Comparison of ENCODE assay signal across 1 cellular context in the genomic region with DNA sequence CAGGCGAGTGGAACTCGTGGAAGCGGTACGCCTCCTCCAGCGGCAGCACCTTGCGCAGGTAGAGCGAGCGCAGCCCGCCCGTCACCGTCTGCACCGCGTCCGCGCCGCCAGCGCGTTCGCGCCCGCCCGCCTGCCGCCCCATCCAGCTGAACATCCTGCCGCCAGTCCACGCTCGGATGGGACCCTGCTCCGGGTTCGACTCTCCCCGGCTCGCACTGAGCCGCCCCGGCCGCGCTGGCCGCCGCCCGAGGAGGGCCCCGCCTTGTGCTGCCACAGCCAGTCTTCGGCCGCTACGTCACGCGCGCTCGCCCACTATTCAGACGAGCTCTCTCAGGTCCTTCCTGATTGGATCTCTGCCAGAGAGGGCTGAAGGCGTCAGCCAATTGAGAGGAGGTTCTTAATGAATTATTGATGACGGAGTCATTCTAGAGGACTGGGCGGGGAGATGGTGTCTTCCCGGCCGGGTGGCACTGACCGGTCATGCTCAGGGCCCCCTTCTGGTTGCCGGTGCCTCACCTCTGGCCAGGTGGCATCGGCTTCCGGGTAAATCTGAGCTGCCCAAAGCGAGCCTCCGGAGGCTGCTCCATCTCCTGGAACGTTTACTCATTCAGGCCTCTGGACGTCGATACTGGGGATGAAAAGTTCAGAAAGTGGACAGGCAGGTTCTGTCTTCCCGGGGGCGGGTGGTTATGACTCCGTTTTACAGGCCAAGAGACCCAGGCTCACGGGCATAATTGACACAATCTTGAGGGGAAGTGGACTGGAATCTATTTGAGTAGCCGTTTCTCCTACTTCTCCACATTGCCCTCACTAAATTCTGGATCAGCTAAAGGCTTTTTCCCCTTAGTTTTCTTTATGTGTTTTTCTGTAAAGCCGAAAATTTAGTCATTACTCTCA.
TF ChIP-seq lines count a peak whose summit lies in the region.

EHD4 (minus strand) TSS at position 217 of the 897 bp plus-strand sequence; CDS start at position 154, 63 bp downstream.

TF ChIP-seq in K562, 482 proteins besides CTCF, POLR2A, EP300 and RAD21 (continued from another document and continues in another):
- TF ChIP-seq, protein P1, sequence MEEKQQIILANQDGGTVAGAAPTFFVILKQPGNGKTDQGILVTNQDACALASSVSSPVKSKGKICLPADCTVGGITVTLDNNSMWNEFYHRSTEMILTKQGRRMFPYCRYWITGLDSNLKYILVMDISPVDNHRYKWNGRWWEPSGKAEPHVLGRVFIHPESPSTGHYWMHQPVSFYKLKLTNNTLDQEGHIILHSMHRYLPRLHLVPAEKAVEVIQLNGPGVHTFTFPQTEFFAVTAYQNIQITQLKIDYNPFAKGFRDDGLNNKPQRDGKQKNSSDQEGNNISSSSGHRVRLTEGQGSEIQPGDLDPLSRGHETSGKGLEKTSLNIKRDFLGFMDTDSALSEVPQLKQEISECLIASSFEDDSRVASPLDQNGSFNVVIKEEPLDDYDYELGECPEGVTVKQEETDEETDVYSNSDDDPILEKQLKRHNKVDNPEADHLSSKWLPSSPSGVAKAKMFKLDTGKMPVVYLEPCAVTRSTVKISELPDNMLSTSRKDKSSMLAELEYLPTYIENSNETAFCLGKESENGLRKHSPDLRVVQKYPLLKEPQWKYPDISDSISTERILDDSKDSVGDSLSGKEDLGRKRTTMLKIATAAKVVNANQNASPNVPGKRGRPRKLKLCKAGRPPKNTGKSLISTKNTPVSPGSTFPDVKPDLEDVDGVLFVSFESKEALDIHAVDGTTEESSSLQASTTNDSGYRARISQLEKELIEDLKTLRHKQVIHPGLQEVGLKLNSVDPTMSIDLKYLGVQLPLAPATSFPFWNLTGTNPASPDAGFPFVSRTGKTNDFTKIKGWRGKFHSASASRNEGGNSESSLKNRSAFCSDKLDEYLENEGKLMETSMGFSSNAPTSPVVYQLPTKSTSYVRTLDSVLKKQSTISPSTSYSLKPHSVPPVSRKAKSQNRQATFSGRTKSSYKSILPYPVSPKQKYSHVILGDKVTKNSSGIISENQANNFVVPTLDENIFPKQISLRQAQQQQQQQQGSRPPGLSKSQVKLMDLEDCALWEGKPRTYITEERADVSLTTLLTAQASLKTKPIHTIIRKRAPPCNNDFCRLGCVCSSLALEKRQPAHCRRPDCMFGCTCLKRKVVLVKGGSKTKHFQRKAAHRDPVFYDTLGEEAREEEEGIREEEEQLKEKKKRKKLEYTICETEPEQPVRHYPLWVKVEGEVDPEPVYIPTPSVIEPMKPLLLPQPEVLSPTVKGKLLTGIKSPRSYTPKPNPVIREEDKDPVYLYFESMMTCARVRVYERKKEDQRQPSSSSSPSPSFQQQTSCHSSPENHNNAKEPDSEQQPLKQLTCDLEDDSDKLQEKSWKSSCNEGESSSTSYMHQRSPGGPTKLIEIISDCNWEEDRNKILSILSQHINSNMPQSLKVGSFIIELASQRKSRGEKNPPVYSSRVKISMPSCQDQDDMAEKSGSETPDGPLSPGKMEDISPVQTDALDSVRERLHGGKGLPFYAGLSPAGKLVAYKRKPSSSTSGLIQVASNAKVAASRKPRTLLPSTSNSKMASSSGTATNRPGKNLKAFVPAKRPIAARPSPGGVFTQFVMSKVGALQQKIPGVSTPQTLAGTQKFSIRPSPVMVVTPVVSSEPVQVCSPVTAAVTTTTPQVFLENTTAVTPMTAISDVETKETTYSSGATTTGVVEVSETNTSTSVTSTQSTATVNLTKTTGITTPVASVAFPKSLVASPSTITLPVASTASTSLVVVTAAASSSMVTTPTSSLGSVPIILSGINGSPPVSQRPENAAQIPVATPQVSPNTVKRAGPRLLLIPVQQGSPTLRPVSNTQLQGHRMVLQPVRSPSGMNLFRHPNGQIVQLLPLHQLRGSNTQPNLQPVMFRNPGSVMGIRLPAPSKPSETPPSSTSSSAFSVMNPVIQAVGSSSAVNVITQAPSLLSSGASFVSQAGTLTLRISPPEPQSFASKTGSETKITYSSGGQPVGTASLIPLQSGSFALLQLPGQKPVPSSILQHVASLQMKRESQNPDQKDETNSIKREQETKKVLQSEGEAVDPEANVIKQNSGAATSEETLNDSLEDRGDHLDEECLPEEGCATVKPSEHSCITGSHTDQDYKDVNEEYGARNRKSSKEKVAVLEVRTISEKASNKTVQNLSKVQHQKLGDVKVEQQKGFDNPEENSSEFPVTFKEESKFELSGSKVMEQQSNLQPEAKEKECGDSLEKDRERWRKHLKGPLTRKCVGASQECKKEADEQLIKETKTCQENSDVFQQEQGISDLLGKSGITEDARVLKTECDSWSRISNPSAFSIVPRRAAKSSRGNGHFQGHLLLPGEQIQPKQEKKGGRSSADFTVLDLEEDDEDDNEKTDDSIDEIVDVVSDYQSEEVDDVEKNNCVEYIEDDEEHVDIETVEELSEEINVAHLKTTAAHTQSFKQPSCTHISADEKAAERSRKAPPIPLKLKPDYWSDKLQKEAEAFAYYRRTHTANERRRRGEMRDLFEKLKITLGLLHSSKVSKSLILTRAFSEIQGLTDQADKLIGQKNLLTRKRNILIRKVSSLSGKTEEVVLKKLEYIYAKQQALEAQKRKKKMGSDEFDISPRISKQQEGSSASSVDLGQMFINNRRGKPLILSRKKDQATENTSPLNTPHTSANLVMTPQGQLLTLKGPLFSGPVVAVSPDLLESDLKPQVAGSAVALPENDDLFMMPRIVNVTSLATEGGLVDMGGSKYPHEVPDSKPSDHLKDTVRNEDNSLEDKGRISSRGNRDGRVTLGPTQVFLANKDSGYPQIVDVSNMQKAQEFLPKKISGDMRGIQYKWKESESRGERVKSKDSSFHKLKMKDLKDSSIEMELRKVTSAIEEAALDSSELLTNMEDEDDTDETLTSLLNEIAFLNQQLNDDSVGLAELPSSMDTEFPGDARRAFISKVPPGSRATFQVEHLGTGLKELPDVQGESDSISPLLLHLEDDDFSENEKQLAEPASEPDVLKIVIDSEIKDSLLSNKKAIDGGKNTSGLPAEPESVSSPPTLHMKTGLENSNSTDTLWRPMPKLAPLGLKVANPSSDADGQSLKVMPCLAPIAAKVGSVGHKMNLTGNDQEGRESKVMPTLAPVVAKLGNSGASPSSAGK (IDR thresholded peaks at IDR 0.05), result peak; percentile 64
- TF ChIP-seq ZNF184 (CRISPR knock-in tag; IDR thresholded peaks at IDR 0.05), result no peak
- no peak; the same call in 1 of the 2 replicates for TF ChIP-seq TARDBP (IDR thresholded peaks at IDR 0.05)
- TF ChIP-seq ZNF3 (CRISPR knock-in tag; IDR thresholded peaks at IDR 0.05), result no peak
- peak; percentile 80 for TF ChIP-seq ELF1 (tag; IDR thresholded peaks at IDR 0.05)
- TF ChIP-seq KDM2B (CRISPR knock-in tag; IDR thresholded peaks at IDR 0.05), result 0 out of 2 replicates have a peak, but pooled peaks have one; percentile 46
- no peak for TF ChIP-seq ZNF436 (CRISPR knock-in tag; IDR thresholded peaks at IDR 0.05)
- TF ChIP-seq RB1 (IDR thresholded peaks at IDR 0.05; ENCODE audit: low read depth), result peak; percentile 42
- no peak for TF ChIP-seq BMI1 (IDR thresholded peaks at IDR 0.05; ENCODE audit: low read length)
- TF ChIP-seq SMARCA5 (IDR thresholded peaks at IDR 0.05), result no peak
- TF ChIP-seq, protein P2, sequence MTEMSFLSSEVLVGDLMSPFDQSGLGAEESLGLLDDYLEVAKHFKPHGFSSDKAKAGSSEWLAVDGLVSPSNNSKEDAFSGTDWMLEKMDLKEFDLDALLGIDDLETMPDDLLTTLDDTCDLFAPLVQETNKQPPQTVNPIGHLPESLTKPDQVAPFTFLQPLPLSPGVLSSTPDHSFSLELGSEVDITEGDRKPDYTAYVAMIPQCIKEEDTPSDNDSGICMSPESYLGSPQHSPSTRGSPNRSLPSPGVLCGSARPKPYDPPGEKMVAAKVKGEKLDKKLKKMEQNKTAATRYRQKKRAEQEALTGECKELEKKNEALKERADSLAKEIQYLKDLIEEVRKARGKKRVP (CRISPR knock-in tag; IDR thresholded peaks at IDR 0.05), result no peak
- TF ChIP-seq E2F4 (CRISPR knock-in tag; IDR thresholded peaks at IDR 0.05; ENCODE audit: low read depth), result peak; percentile 74
- no peak for TF ChIP-seq HNRNPUL1 (IDR thresholded peaks at IDR 0.05; ENCODE audit: low read length)
- TF ChIP-seq, protein P3, sequence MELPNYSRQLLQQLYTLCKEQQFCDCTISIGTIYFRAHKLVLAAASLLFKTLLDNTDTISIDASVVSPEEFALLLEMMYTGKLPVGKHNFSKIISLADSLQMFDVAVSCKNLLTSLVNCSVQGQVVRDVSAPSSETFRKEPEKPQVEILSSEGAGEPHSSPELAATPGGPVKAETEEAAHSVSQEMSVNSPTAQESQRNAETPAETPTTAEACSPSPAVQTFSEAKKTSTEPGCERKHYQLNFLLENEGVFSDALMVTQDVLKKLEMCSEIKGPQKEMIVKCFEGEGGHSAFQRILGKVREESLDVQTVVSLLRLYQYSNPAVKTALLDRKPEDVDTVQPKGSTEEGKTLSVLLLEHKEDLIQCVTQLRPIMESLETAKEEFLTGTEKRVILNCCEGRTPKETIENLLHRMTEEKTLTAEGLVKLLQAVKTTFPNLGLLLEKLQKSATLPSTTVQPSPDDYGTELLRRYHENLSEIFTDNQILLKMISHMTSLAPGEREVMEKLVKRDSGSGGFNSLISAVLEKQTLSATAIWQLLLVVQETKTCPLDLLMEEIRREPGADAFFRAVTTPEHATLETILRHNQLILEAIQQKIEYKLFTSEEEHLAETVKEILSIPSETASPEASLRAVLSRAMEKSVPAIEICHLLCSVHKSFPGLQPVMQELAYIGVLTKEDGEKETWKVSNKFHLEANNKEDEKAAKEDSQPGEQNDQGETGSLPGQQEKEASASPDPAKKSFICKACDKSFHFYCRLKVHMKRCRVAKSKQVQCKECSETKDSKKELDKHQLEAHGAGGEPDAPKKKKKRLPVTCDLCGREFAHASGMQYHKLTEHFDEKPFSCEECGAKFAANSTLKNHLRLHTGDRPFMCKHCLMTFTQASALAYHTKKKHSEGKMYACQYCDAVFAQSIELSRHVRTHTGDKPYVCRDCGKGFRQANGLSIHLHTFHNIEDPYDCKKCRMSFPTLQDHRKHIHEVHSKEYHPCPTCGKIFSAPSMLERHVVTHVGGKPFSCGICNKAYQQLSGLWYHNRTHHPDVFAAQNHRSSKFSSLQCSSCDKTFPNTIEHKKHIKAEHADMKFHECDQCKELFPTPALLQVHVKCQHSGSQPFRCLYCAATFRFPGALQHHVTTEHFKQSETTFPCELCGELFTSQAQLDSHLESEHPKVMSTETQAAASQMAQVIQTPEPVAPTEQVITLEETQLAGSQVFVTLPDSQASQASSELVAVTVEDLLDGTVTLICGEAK (IDR thresholded peaks at IDR 0.05), result no peak; the same call in 1 of the 2 replicates
- TF ChIP-seq, protein P3 (CRISPR knock-in tag; IDR thresholded peaks at IDR 0.05), result no peak
- TF ChIP-seq, protein P4, sequence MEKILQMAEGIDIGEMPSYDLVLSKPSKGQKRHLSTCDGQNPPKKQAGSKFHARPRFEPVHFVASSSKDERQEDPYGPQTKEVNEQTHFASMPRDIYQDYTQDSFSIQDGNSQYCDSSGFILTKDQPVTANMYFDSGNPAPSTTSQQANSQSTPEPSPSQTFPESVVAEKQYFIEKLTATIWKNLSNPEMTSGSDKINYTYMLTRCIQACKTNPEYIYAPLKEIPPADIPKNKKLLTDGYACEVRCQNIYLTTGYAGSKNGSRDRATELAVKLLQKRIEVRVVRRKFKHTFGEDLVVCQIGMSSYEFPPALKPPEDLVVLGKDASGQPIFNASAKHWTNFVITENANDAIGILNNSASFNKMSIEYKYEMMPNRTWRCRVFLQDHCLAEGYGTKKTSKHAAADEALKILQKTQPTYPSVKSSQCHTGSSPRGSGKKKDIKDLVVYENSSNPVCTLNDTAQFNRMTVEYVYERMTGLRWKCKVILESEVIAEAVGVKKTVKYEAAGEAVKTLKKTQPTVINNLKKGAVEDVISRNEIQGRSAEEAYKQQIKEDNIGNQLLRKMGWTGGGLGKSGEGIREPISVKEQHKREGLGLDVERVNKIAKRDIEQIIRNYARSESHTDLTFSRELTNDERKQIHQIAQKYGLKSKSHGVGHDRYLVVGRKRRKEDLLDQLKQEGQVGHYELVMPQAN (IDR thresholded peaks at IDR 0.05; ENCODE audit: borderline replicate concordance), result no peak
- no peak for TF ChIP-seq TFE3 (CRISPR knock-in tag; IDR thresholded peaks at IDR 0.05)
- TF ChIP-seq NR2C1 (IDR thresholded peaks at IDR 0.05), result no peak
- TF ChIP-seq NR2C1 (tag; IDR thresholded peaks at IDR 0.05), result no peak
- TF ChIP-seq ZNF586 (CRISPR knock-in tag; conservative IDR thresholded peaks at IDR 0.05), result no peak
- TF ChIP-seq POLR2H (tag; IDR thresholded peaks at IDR 0.05; ENCODE audit: low read depth), result peak; percentile 78; the same call in 1 of the 2 replicates
